ENCODE assay signal across 12 cellular contexts in genomic region chr6:155155787-155156447, GRCh38.
DNase-seq lines count a peak whose midpoint lies in the region; ATAC-seq and TF ChIP-seq lines count a peak whose summit lies in the region.
"Had no signal": no experiment of that assay in that cellular context is flagged by ENCODE, and none has a peak within 500 bp of the region (broad histone marks: within the 10 kb centered on the region; RNA-seq: fewer than 3 reads in every experiment).

No MANE protein-coding gene starts in this region.

- POLR2A ChIA-PET in activated naive CD8-positive, alpha-beta T cell treated with anti-CD3 and anti-CD28 coated beads, Interleukin-2, amount 10 ng/mL, durations not matched to agents 7 days and 5 days (lab: Charles Lee), result interaction anchor here (3.2 kb wide), 1 partner anchor 16 kb away, joined by 36 read pairs; no protein-coding TSS in a partner anchor

- TF ChIP-seq CTCF in HFFc6 (IDR thresholded peaks at IDR 0.05) (no peak), progenitor cell of endocrine pancreas (IDR thresholded peaks at IDR 0.05; ENCODE audit: unreplicated experiment) (no peak)

- H3K27ac Mint-ChIP-seq in HFFc6, result peak overlapping the region; percentile 97
- peak overlapping the region; percentile 67 for H3K27ac Mint-ChIP-seq in activated naive CD8-positive, alpha-beta T cell treated with anti-CD3 and anti-CD28 coated beads, Interleukin-2, amount 10 ng/mL, durations not matched to agents 7 days and 5 days
- H3K27ac Mint-ChIP-seq in progenitor cell of endocrine pancreas, result peak overlapping the region; percentile 39

- DNase-seq in activated T-cell treated with anti-CD3 and anti-CD28 coated beads for 24 hours (ENCODE audit: low read depth) (peak; percentile 21), activated T-cell treated with anti-CD3 and anti-CD28 coated beads for 4 hours (no peak), HFFc6 (no peak), progenitor cell of endocrine pancreas (ENCODE audit: low spot score, unreplicated experiment) (no peak)
- no peak for DNase-seq in activated naive CD8-positive, alpha-beta T cell treated with anti-CD3 and anti-CD28 coated beads, Interleukin-2, amount 10 ng/mL, durations not matched to agents 7 days and 5 days
- DNase-seq: colonic mucosa, hypothalamus, NCI-H2171 treated with DMSO at 0.1 percent for 48 hours, thyroid gland had no signal

- H3K36me3 Mint-ChIP-seq in HFFc6 (ENCODE audit: low read depth) (peaks cover 22% of the 10 kb centered on the region), progenitor cell of endocrine pancreas (ENCODE audit: insufficient read depth) (no peaks in the 10 kb centered on the region)
- peaks cover 8% of the 10 kb centered on the region for H3K36me3 Mint-ChIP-seq in activated naive CD8-positive, alpha-beta T cell treated with anti-CD3 and anti-CD28 coated beads, Interleukin-2, amount 10 ng/mL, durations not matched to agents 7 days and 5 days

- peaks cover 1% of the 10 kb centered on the region; the same call in 1 of the 2 replicates for H3K27me3 Mint-ChIP-seq in HFFc6 (ENCODE audit: insufficient read depth)
- peaks cover 1% of the 10 kb centered on the region for H3K27me3 Mint-ChIP-seq in activated naive CD8-positive, alpha-beta T cell treated with anti-CD3 and anti-CD28 coated beads, Interleukin-2, amount 10 ng/mL, durations not matched to agents 7 days and 5 days
- H3K27me3 Mint-ChIP-seq in progenitor cell of endocrine pancreas, result no peaks in the 10 kb centered on the region

- H3K9me3 Mint-ChIP-seq in HFFc6 (peaks cover 10% of the 10 kb centered on the region; the same call in 1 of the 2 replicates), progenitor cell of endocrine pancreas (ENCODE audit: low read depth) (peaks cover 4% of the 10 kb centered on the region)
- H3K9me3 Mint-ChIP-seq in activated naive CD8-positive, alpha-beta T cell treated with anti-CD3 and anti-CD28 coated beads, Interleukin-2, amount 10 ng/mL, durations not matched to agents 7 days and 5 days, result peaks cover 13% of the 10 kb centered on the region

- peaks cover 71% of the 10 kb centered on the region for H3K4me1 Mint-ChIP-seq in HFFc6 (ENCODE audit: low read depth)
- peaks cover 48% of the 10 kb centered on the region for H3K4me1 Mint-ChIP-seq in activated naive CD8-positive, alpha-beta T cell treated with anti-CD3 and anti-CD28 coated beads, Interleukin-2, amount 10 ng/mL, durations not matched to agents 7 days and 5 days
- H3K4me1 Mint-ChIP-seq in progenitor cell of endocrine pancreas (ENCODE audit: low read depth), result no peaks in the 10 kb centered on the region

- no peak overlapping the region for H3K4me3 Mint-ChIP-seq in HFFc6
- no peak overlapping the region for H3K4me3 Mint-ChIP-seq in activated naive CD8-positive, alpha-beta T cell treated with anti-CD3 and anti-CD28 coated beads, Interleukin-2, amount 10 ng/mL, durations not matched to agents 7 days and 5 days
- H3K4me3 Mint-ChIP-seq in progenitor cell of endocrine pancreas (ENCODE audit: low read depth), result no peak overlapping the region

- ATAC-seq in activated naive CD8-positive, alpha-beta T cell treated with anti-CD3 and anti-CD28 coated beads, Interleukin-2, amount 10 ng/mL, durations not matched to agents 7 days and 5 days (ENCODE audit: low read depth), result no peak
- ATAC-seq in HG02885 (IDR thresholded peaks at IDR 0.05; ENCODE audit: poor library complexity, unreplicated experiment), result no peak
- no peak for ATAC-seq in SK-N-SH treated with all-trans-retinoic acid at 6 μM for 48 hours
- no peak for ATAC-seq in HG02870 (IDR thresholded peaks at IDR 0.05; ENCODE audit: unreplicated experiment)

TF ChIP-seq in SK-N-SH treated with all-trans-retinoic acid at 6 μM for 48 hours, 23 proteins besides CTCF, POLR2A, EP300 and RAD21:
- TF ChIP-seq ZNF70 (CRISPR knock-in tag; IDR thresholded peaks at IDR 0.05), result no peak
- TF ChIP-seq TOX (CRISPR knock-in tag; IDR thresholded peaks at IDR 0.05; ENCODE audit: borderline replicate concordance), result no peak
- no peak for TF ChIP-seq OSR1 (CRISPR knock-in tag; IDR thresholded peaks at IDR 0.05)
- no peak for TF ChIP-seq CREB5 (CRISPR knock-in tag; IDR thresholded peaks at IDR 0.05; ENCODE audit: low read depth)
- no peak for TF ChIP-seq TCF4 (CRISPR knock-in tag; IDR thresholded peaks at IDR 0.05; ENCODE audit: borderline replicate concordance)
- TF ChIP-seq POU6F1 (CRISPR knock-in tag; IDR thresholded peaks at IDR 0.05; ENCODE audit: borderline replicate concordance, low read depth), result no peak
- TF ChIP-seq PPARA (CRISPR knock-in tag; IDR thresholded peaks at IDR 0.05; ENCODE audit: borderline replicate concordance), result no peak
- no peak for TF ChIP-seq GLIS3 (CRISPR knock-in tag; IDR thresholded peaks at IDR 0.05)
- TF ChIP-seq ZFP3 (CRISPR knock-in tag; IDR thresholded peaks at IDR 0.05), result no peak
- TF ChIP-seq SNAI2 (CRISPR knock-in tag; IDR thresholded peaks at IDR 0.05), result no peak
- no peak for TF ChIP-seq PATZ1 (CRISPR knock-in tag; IDR thresholded peaks at IDR 0.05; ENCODE audit: borderline replicate concordance)
- no peak for TF ChIP-seq ZNF565 (CRISPR knock-in tag; conservative IDR thresholded peaks at IDR 0.05; ENCODE audit: low read depth)
- no peak for TF ChIP-seq BACH2 (CRISPR knock-in tag; IDR thresholded peaks at IDR 0.05; ENCODE audit: borderline replicate concordance)
TF ChIP-seq in SK-N-SH treated with all-trans-retinoic acid at 6 μM for 48 hours: peak in this region for 0.

Comparison
In these comparisons a context has a peak if more than half of its experiments do, and no peak if none do; other contexts are left out.
1. H3K27ac Mint-ChIP-seq: peak in every context shown above with its lines; median percentile 97 in HFFc6; 67 in activated naive CD8-positive, alpha-beta T cell treated with anti-CD3 and anti-CD28 coated beads, Interleukin-2, amount 10 ng/mL, durations not matched to agents 7 days and 5 days; 39 in progenitor cell of endocrine pancreas.